Comparison of ENCODE assay signal across 32 cellular contexts in genomic region chr4:162111078-162111477, GRCh38. TPM values are rescaled to one million over a fixed set of nuclear protein-coding genes. Genes with fewer than 3 reads are reported as not detected.
"Had no signal": no experiment of that assay in that cellular context is flagged by ENCODE, and none has a peak within 500 bp of the region (broad histone marks: within the 10 kb centered on the region; RNA-seq: fewer than 3 reads in every experiment).

No MANE protein-coding gene starts in this region.

- ATAC-seq: natural killer cell; psoas muscle; right cardiac atrium; sciatic nerve; stimulated activated memory B cell treated with anti-CD40 and anti-IgM and Interleukin-4, amounts not matched to agents 10 μg/mL and 1 μg/mL and 100 μg/mL, for 72 hours; stimulated activated naive CD8-positive, alpha-beta T cell treated with anti-CD3 and anti-CD28 coated beads, Interleukin-15, amount 100 ng/mL, for 72 hours; stimulated activated naive CD8-positive, alpha-beta T cell treated with anti-CD3 and anti-CD28 coated beads, Interleukin-15, Interleukin-2, amounts not matched to agents 100 U/mL and 50 U/mL, for 24 hours; upper lobe of right lung had no signal

- H3K36me3 ChIP-seq: neural progenitor cell, ovary, spleen, suprapubic skin, tibial artery, transverse colon, upper lobe of right lung, uterus had no signal

- H3K4me3 ChIP-seq: neural progenitor cell, ovary, psoas muscle, skin epidermis, smooth muscle cell, spleen, suprapubic skin, testis, tibial artery, transverse colon, upper lobe of right lung, uterus had no signal

- H3K9me3 ChIP-seq: ovary, psoas muscle, spleen, suprapubic skin, testis, tibial artery, transverse colon, upper lobe of right lung, uterus had no signal

- H3K9me3 Mint-ChIP-seq: nephron, neural progenitor cell, type B pancreatic cell had no signal

- H3K27ac ChIP-seq: neural progenitor cell, ovary, parathyroid adenoma, psoas muscle, skin epidermis, spleen, suprapubic skin, testis, tibial artery, transverse colon, upper lobe of right lung, uterus had no signal

- H3K27ac Mint-ChIP-seq: natural killer cell; nephron; neural progenitor cell; progenitor cell of endocrine pancreas; stimulated activated memory B cell treated with anti-CD40 and anti-IgM and Interleukin-4, amounts not matched to agents 10 μg/mL and 1 μg/mL and 100 μg/mL, for 72 hours; stimulated activated naive CD8-positive, alpha-beta T cell treated with anti-CD3 and anti-CD28 coated beads, Interleukin-15, amount 100 ng/mL, for 72 hours; type B pancreatic cell had no signal

- H3K4me2 ChIP-seq: neural progenitor cell, smooth muscle cell had no signal

- H3K4me1 Mint-ChIP-seq: natural killer cell; nephron; stimulated activated memory B cell treated with anti-CD40 and anti-IgM and Interleukin-4, amounts not matched to agents 10 μg/mL and 1 μg/mL and 100 μg/mL, for 72 hours; stimulated activated naive CD8-positive, alpha-beta T cell treated with anti-CD3 and anti-CD28 coated beads, Interleukin-15, amount 100 ng/mL, for 72 hours had no signal

- H3K9ac ChIP-seq: neural progenitor cell, parathyroid adenoma had no signal

- H3K4me3 Mint-ChIP-seq: natural killer cell; nephron; neural progenitor cell; stimulated activated memory B cell treated with anti-CD40 and anti-IgM and Interleukin-4, amounts not matched to agents 10 μg/mL and 1 μg/mL and 100 μg/mL, for 72 hours; stimulated activated naive CD8-positive, alpha-beta T cell treated with anti-CD3 and anti-CD28 coated beads, Interleukin-15, amount 100 ng/mL, for 72 hours; type B pancreatic cell had no signal

- DNase-seq: natural killer cell; occipital lobe; ovary; posterior cingulate gyrus; psoas muscle; right cardiac atrium; spleen; stimulated activated CD4-positive, alpha-beta T cell treated with anti-CD3 and anti-CD28 coated beads, Interleukin-12 subunit alpha, Interleukin-12 subunit beta, amount 100 ng/mL, for 4 hours; stimulated activated CD4-positive, alpha-beta T cell treated with anti-CD3 and anti-CD28 coated beads, Interleukin-1b, Interleukin-23, amount 100 ng/mL, for 48 hours; stimulated activated CD4-positive, alpha-beta T cell treated with anti-CD3 and anti-CD28 coated beads, Interleukin-4, amount 100 ng/mL, for 1 hour; stimulated activated CD4-positive, alpha-beta T cell treated with anti-CD3 and anti-CD28 coated beads, Interleukin-4, amount 100 ng/mL, for 4 hours; stimulated activated CD8-positive, alpha-beta memory T cell treated with anti-CD3 and anti-CD28 coated beads, Interleukin-4, amount 100 ng/mL, for 48 hours; stimulated activated naive CD4-positive, alpha-beta T cell; stimulated activated naive CD8-positive, alpha-beta T cell treated with anti-CD3 and anti-CD28 coated beads, Interleukin-15, amount 100 ng/mL, for 72 hours; stimulated activated naive CD8-positive, alpha-beta T cell treated with anti-CD3 and anti-CD28 coated beads, Interleukin-15, Interleukin-2, amounts not matched to agents 100 U/mL and 50 U/mL, for 24 hours; substantia nigra; testis; tibial artery; transverse colon; upper lobe of right lung; uterus had no signal

- H3K27me3 ChIP-seq: neural progenitor cell, ovary, spleen, suprapubic skin, testis, tibial artery, transverse colon, upper lobe of right lung, uterus had no signal

- H3K36me3 Mint-ChIP-seq: natural killer cell; neural progenitor cell; stimulated activated memory B cell treated with anti-CD40 and anti-IgM and Interleukin-4, amounts not matched to agents 10 μg/mL and 1 μg/mL and 100 μg/mL, for 72 hours; type B pancreatic cell had no signal

- H3K4me1 ChIP-seq: parathyroid adenoma, psoas muscle, spleen, suprapubic skin, testis, tibial artery, transverse colon, upper lobe of right lung, uterus had no signal

- H3K27me3 Mint-ChIP-seq: progenitor cell of endocrine pancreas; stimulated activated memory B cell treated with anti-CD40 and anti-IgM and Interleukin-4, amounts not matched to agents 10 μg/mL and 1 μg/mL and 100 μg/mL, for 72 hours; stimulated activated naive CD8-positive, alpha-beta T cell treated with anti-CD3 and anti-CD28 coated beads, Interleukin-15, amount 100 ng/mL, for 72 hours; type B pancreatic cell had no signal

- H3K79me2 ChIP-seq: parathyroid adenoma had no signal

- H2AFZ ChIP-seq: neural progenitor cell, parathyroid adenoma had no signal

RNA-seq across cellular contexts. Expression of gene FSTL5, which starts 52.7 kb away (rescaled TPM):
- total RNA-seq: natural killer cell, osteoblast, ovary, psoas muscle, right cardiac atrium, spleen, suprapubic skin had no signal
- polyA plus RNA-seq: smooth muscle cell had no signal
